8 cellular contexts compared by ENCODE assay signal in the genomic region with DNA sequence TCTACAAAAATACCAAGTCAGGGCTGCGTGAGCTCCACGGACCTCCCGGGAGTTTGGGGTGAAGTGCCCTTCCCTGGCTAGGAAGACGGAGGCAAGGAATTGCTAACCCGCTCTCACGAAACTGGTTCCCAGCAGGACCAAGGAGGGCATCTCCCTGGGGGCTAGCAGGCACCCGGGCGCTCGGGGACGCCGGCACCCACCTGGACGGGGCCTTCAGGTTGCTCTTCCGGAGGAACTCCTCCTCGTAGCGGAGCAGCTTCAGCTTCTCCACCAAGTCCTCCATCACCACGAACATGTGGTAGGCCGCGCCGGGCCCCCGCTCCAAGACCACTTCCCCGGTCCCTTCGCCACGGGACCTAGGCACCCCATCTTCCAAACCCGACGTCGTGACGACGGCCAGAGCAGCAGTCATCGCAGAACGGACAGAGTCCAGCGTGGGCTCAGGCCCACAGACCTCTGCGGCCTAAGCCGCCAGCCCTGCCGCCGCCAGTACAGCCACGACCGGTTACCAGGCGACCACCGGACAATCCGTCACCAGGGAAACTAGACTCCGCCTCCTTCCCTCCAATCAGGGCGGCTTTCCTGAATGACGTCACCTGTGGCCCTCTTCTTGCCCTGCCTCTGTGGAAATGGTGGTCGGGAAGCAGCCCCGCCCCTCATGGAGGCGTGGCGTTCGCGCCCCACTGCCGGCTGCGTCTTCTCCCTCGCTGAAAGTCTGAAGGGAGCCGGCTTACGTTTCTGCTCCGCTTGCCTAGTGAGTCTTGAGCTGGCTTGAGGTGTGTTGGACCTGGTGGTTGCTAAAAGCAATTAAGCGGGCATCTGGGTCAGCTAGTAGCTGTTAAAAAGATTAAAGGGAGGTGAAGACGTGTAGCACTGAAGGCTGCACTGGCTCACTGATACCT.
DNase-seq lines count a peak whose midpoint lies in the region; ATAC-seq and FAIRE-seq lines count a peak whose summit lies in the region.

A gene with protein sequence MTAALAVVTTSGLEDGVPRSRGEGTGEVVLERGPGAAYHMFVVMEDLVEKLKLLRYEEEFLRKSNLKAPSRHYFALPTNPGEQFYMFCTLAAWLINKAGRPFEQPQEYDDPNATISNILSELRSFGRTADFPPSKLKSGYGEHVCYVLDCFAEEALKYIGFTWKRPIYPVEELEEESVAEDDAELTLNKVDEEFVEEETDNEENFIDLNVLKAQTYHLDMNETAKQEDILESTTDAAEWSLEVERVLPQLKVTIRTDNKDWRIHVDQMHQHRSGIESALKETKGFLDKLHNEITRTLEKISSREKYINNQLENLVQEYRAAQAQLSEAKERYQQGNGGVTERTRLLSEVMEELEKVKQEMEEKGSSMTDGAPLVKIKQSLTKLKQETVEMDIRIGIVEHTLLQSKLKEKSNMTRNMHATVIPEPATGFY (minus strand): TSS at position 514 of the 902 bp plus-strand sequence. CDS start 102 bp downstream, at position 412.

- peak; percentile 97 for FAIRE-seq in islet of Langerhans (lab: Jason Lieb, UNC)

- ATAC-seq in GM19023 (IDR thresholded peaks at IDR 0.05; ENCODE audit: unreplicated experiment) (peak; percentile 96), HG03342 (IDR thresholded peaks at IDR 0.05; ENCODE audit: unreplicated experiment) (peak; percentile 94)
- peak; percentile 89 to 90 for ATAC-seq in activated CD4-positive, CD25-positive, alpha-beta regulatory T cell treated with anti-CD3 and anti-CD28 coated beads, Interleukin-2, amount 50 U/mL, for 24 hours

- peak; percentile 96 for DNase-seq in AG08396 (ENCODE audit: low spot score)
- peak; percentile 92 to 96 for DNase-seq in NCI-H446 (lab: John Stamatoyannopoulos, UW)
- DNase-seq in cerebellar cortex (ENCODE audit: low spot score) = peak; percentile 99
- peak; percentile 89 for DNase-seq in stimulated activated CD4-positive, alpha-beta T cell treated with anti-CD3 and anti-CD28 coated beads, Interleukin-12 subunit alpha, Interleukin-12 subunit beta, amount 100 ng/mL, for 4 hours

Comparison
In these comparisons a context has a peak if more than half of its experiments do, and no peak if none do; other contexts are left out.
1. Peak in every context shown above with its lines: DNase-seq and ATAC-seq.